35 cellular contexts compared by ENCODE assay signal in the genomic region with DNA sequence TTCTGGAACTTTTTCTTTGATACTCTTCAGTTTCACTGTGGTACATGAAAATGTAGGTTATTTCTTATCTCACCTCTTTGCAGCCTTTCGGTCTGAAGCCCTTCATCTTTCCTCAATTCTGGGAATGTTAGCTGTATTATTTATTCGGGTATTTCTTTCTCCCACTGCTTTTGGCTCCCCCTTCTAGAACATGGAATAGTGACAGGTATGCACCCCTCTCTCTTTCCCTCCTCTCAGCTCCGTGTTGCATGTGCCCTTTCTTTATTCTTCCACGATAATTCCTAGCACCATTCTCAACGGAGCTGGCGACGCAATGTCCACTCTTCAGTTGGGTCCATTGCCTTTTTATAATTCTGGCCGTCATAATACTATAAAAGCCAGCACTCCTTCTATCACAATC. TPM values are rescaled to one million over a fixed set of nuclear protein-coding genes. Genes with fewer than 3 reads are reported as not detected.
"Had no signal": no experiment of that assay in that cellular context is flagged by ENCODE, and none has a peak within 500 bp of the region (broad histone marks: within the 10 kb centered on the region; RNA-seq: fewer than 3 reads in every experiment).

No MANE protein-coding gene starts in this region.

- H3K36me3 ChIP-seq: neural progenitor cell, ovary, right lobe of liver, spleen, thoracic aorta, thyroid gland, tibial nerve, upper lobe of left lung, vagina had no signal

- DNase-seq: naive thymus-derived CD4-positive, alpha-beta T cell; natural killer cell; occipital lobe; psoas muscle; right lobe of liver; stimulated activated CD4-positive, alpha-beta T cell treated with anti-CD3 and anti-CD28 coated beads, Interleukin-12 subunit alpha, Interleukin-12 subunit beta, amount 100 ng/mL, for 4 hours; stimulated activated CD4-positive, alpha-beta T cell treated with anti-CD3 and anti-CD28 coated beads, Interleukin-1b, Interleukin-23, amount 100 ng/mL, for 48 hours; stimulated activated CD4-positive, alpha-beta T cell treated with anti-CD3 and anti-CD28 coated beads, Interleukin-4, amount 100 ng/mL, for 1 hour; stimulated activated CD4-positive, alpha-beta T cell treated with anti-CD3 and anti-CD28 coated beads, Interleukin-4, amount 100 ng/mL, for 4 hours; stimulated activated CD8-positive, alpha-beta memory T cell treated with anti-CD3 and anti-CD28 coated beads, Interleukin-4, amount 100 ng/mL, for 48 hours; stimulated activated naive CD4-positive, alpha-beta T cell; stimulated activated naive CD8-positive, alpha-beta T cell treated with anti-CD3 and anti-CD28 coated beads, Interleukin-15, amount 100 ng/mL, for 72 hours; substantia nigra; thyroid gland; trophoblast cell; upper lobe of left lung had no signal

- FAIRE-seq: urothelium cell line had no signal

- H3K9me3 ChIP-seq: ovary, psoas muscle, right lobe of liver, spleen, thoracic aorta, thyroid gland, tibial nerve, upper lobe of left lung, vagina had no signal

- H3K36me3 Mint-ChIP-seq: natural killer cell; neural progenitor cell; stimulated activated memory B cell treated with anti-CD40 and anti-IgM and Interleukin-4, amounts not matched to agents 10 μg/mL and 1 μg/mL and 100 μg/mL, for 72 hours had no signal

- H3K4me1 ChIP-seq: parathyroid adenoma, psoas muscle, right lobe of liver had no signal

- H3K9me3 Mint-ChIP-seq: naive thymus-derived CD4-positive, alpha-beta T cell; natural killer cell; nephron; neural progenitor cell had no signal

- H3K27ac Mint-ChIP-seq: natural killer cell; neural progenitor cell; progenitor cell of endocrine pancreas; stimulated activated memory B cell treated with anti-CD40 and anti-IgM and Interleukin-4, amounts not matched to agents 10 μg/mL and 1 μg/mL and 100 μg/mL, for 72 hours had no signal

- H2AFZ ChIP-seq: neural progenitor cell, parathyroid adenoma had no signal

- H3K79me2 ChIP-seq: parathyroid adenoma had no signal

- H3K27me3 Mint-ChIP-seq: stimulated activated memory B cell treated with anti-CD40 and anti-IgM and Interleukin-4, amounts not matched to agents 10 μg/mL and 1 μg/mL and 100 μg/mL, for 72 hours; stimulated activated naive CD8-positive, alpha-beta T cell treated with anti-CD3 and anti-CD28 coated beads, Interleukin-15, amount 100 ng/mL, for 72 hours had no signal

- H3K4me2 ChIP-seq: neural progenitor cell, smooth muscle cell had no signal

- H3K27me3 ChIP-seq: neural progenitor cell, ovary, right lobe of liver, spleen, thyroid gland, tibial nerve, upper lobe of left lung, vagina had no signal

- ATAC-seq: naive thymus-derived CD4-positive, alpha-beta T cell; natural killer cell; psoas muscle; right cardiac atrium; right lobe of liver; stimulated activated memory B cell treated with anti-CD40 and anti-IgM and Interleukin-4, amounts not matched to agents 10 μg/mL and 1 μg/mL and 100 μg/mL, for 72 hours; stimulated activated naive CD8-positive, alpha-beta T cell treated with anti-CD3 and anti-CD28 coated beads, Interleukin-15, amount 100 ng/mL, for 72 hours had no signal

- H3K4me3 Mint-ChIP-seq: naive thymus-derived CD4-positive, alpha-beta T cell; natural killer cell; nephron; neural progenitor cell; stimulated activated memory B cell treated with anti-CD40 and anti-IgM and Interleukin-4, amounts not matched to agents 10 μg/mL and 1 μg/mL and 100 μg/mL, for 72 hours; stimulated activated naive CD8-positive, alpha-beta T cell treated with anti-CD3 and anti-CD28 coated beads, Interleukin-15, amount 100 ng/mL, for 72 hours had no signal

- H3K27ac ChIP-seq: neural progenitor cell, ovary, parathyroid adenoma, psoas muscle, right lobe of liver, skin epidermis, spleen, thoracic aorta, thyroid gland, tibial nerve, upper lobe of left lung, vagina had no signal

- H3K9ac ChIP-seq: neural progenitor cell, parathyroid adenoma had no signal

- H3K4me3 ChIP-seq: neural progenitor cell, ovary, psoas muscle, right lobe of liver, skin epidermis, smooth muscle cell, spleen, thoracic aorta, thyroid gland, tibial nerve, upper lobe of left lung, vagina had no signal

RNA-seq across cellular contexts. Expression of a gene that starts 24.5 kb away (rescaled TPM):
- polyA plus RNA-seq: neural cell had no signal

RNA-seq across cellular contexts. Expression of a gene that starts 37.6 kb away (rescaled TPM):
- polyA plus RNA-seq: neural cell had no signal

RNA-seq across cellular contexts. Expression of a gene that starts 45.9 kb away (rescaled TPM):
- total RNA-seq: naive thymus-derived CD4-positive, alpha-beta T cell; natural killer cell; occipital lobe; osteoblast; ovary; progenitor cell of endocrine pancreas; psoas muscle; renal cortical epithelial cell; right cardiac atrium; right lobe of liver; smooth muscle cell; spleen; temporal lobe; thoracic aorta; thyroid gland; tibial nerve; upper lobe of left lung; ureter; vagina had no signal
- polyA plus RNA-seq: naive thymus-derived CD4-positive, alpha-beta T cell; neural cell; ovary; psoas muscle; right cardiac atrium; smooth muscle cell; spleen had no signal
